ENCODE assay signal across 1 cellular context in the genomic region with DNA sequence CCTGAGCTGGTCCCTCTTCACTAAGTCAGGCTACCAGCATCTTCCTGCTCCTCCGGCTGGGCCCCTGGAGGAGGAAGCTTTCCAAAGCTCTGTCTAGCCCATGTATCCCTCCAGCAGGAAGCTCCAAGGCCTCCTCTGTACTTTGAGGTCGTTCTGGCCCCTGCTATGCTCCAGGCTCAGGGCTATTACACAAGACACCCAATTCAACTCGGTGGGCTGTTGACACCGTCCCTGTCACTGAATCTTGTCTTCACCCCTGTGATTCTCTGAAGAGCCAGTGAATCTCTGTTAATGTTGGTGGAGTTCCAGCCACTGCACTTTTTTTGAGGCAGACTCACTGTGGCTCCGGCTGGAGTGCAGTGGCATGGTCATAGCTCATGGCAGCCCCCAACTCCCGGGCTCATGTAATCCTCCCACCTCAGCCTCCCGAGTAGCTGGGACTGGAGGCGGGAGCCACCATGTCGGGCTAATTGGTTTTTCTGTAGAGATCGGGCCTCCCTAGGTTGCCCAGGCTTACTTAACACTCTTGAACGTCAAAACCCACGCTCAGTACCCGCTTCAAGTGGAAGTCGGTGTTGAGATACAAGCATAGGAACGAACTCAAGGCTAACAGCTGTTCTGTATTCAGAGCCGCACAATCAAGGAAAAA.
TF ChIP-seq lines count a peak whose summit lies in the region.

No MANE protein-coding gene starts in this region.

TF ChIP-seq in GM12878, 131 proteins besides CTCF, POLR2A, EP300 and RAD21:
- TF ChIP-seq, protein P1, sequence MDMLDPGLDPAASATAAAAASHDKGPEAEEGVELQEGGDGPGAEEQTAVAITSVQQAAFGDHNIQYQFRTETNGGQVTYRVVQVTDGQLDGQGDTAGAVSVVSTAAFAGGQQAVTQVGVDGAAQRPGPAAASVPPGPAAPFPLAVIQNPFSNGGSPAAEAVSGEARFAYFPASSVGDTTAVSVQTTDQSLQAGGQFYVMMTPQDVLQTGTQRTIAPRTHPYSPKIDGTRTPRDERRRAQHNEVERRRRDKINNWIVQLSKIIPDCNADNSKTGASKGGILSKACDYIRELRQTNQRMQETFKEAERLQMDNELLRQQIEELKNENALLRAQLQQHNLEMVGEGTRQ (IDR thresholded peaks at IDR 0.05; ENCODE audit: borderline replicate concordance, low read depth, low read length) = no peak
- TF ChIP-seq ZNF384 (IDR thresholded peaks at IDR 0.05; ENCODE audit: borderline replicate concordance, low read depth, low read length) (0 out of 2 replicates have a peak, but pooled peaks have one; percentile 6), RCOR1 (conservative IDR thresholded peaks at IDR 0.05; ENCODE audit: low read depth, low read length) (no peak), PAX5 (IDR thresholded peaks at IDR 0.05; ENCODE audit: borderline replicate concordance, low read depth, low read length) (no peak), RUNX3 (IDR thresholded peaks at IDR 0.05; ENCODE audit: low read length) (no peak), ETV6 (conservative IDR thresholded peaks at IDR 0.05 in 1 of 2, IDR thresholded peaks at IDR 0.05 in 1 of 2; ENCODE audit: borderline replicate concordance in 1 of 2, low read depth in 1 of 2) (peak in 1 of 2 experiments; percentile 37; a peak in 1 of 4 replicates)
- TF ChIP-seq, protein P2, sequence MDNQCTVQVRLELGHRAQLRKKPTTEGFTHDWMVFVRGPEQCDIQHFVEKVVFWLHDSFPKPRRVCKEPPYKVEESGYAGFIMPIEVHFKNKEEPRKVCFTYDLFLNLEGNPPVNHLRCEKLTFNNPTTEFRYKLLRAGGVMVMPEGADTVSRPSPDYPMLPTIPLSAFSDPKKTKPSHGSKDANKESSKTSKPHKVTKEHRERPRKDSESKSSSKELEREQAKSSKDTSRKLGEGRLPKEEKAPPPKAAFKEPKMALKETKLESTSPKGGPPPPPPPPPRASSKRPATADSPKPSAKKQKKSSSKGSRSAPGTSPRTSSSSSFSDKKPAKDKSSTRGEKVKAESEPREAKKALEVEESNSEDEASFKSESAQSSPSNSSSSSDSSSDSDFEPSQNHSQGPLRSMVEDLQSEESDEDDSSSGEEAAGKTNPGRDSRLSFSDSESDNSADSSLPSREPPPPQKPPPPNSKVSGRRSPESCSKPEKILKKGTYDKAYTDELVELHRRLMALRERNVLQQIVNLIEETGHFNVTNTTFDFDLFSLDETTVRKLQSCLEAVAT (IDR thresholded peaks at IDR 0.05) = peak; percentile 11; the same call in 1 of the 2 replicates
- TF ChIP-seq, protein P3, sequence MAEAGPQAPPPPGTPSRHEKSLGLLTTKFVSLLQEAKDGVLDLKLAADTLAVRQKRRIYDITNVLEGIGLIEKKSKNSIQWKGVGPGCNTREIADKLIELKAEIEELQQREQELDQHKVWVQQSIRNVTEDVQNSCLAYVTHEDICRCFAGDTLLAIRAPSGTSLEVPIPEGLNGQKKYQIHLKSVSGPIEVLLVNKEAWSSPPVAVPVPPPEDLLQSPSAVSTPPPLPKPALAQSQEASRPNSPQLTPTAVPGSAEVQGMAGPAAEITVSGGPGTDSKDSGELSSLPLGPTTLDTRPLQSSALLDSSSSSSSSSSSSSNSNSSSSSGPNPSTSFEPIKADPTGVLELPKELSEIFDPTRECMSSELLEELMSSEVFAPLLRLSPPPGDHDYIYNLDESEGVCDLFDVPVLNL (IDR thresholded peaks at IDR 0.05; ENCODE audit: low read depth, low read length) = 0 out of 2 replicates have a peak, but pooled peaks have one; percentile 1
